Comparison of ENCODE assay signal across 8 cellular contexts in the genomic region with DNA sequence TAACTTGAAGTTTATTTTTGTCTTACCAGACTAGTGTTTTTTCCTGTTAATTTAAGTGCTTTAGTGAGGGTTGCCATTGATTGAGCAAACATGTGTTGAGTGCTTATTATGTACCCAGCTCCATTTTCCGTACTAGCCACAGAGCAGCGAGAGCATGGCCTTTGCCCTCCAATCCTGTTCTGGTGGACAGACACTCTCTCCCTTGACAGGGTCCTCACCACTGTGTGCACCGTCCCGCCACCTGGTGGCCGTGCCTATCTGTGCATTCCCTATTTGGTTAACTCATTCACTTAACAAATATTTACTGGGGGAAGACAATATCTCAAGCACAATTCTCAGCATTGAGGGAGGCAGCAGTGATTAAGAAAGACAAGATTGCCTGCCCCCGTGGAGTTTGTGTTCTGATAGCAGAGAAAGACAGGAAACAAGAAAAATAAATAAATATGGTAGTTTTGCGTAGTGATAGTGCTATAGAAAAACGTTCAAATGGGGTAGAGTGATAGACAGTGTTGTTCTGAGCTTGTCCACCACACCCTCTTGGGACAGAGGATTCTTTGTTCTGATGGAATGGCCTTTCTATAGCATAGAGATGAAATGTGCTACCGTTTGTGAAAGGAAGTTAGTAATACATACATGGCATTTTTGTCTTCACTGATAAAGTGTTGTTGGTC. TPM values are rescaled to one million over a fixed set of nuclear protein-coding genes. Genes with fewer than 3 reads are reported as not detected.
DNase-seq lines count a peak whose midpoint lies in the region; ATAC-seq and TF ChIP-seq lines count a peak whose summit lies in the region.

No MANE protein-coding gene starts in this region.

- H3K4me3 Mint-ChIP-seq in progenitor cell of endocrine pancreas (ENCODE audit: low read depth) = no peak overlapping the region

- ATAC-seq in HG03045 (IDR thresholded peaks at IDR 0.05; ENCODE audit: unreplicated experiment) (no peak), HG03378 (IDR thresholded peaks at IDR 0.05; ENCODE audit: unreplicated experiment) (no peak)

- peaks cover 24% of the 10 kb centered on the region for H3K4me1 Mint-ChIP-seq in progenitor cell of endocrine pancreas (ENCODE audit: low read depth)

- H3K9me3 Mint-ChIP-seq in progenitor cell of endocrine pancreas (ENCODE audit: low read depth) = no peaks in the 10 kb centered on the region

- H3K36me3 Mint-ChIP-seq in progenitor cell of endocrine pancreas (ENCODE audit: insufficient read depth) = no peaks in the 10 kb centered on the region

- H3K4me3 ChIP-seq in H7 (ENCODE audit: insufficient read depth, low read depth, low read length) = no peak overlapping the region
- no peak overlapping the region for H3K4me3 ChIP-seq in foreskin fibroblast (ENCODE audit: low read depth in 1 of 2, low read length in 2 of 2)

- DNase-seq in ELR (ENCODE audit: low read depth) (peak; percentile 80), H7 (peak; percentile 77), NCI-H460 (ENCODE audit: extremely low read depth, low read depth) (peak; percentile 90), activated T-cell treated with anti-CD3 and anti-CD28 coated beads for 4 hours (peak; percentile 28), foreskin fibroblast (peak in 1 of 2 donors; percentile 78), progenitor cell of endocrine pancreas (ENCODE audit: low spot score, unreplicated experiment) (peak; percentile 56)

- peak overlapping the region; percentile 38 for H3K27ac Mint-ChIP-seq in progenitor cell of endocrine pancreas

- no peaks in the 10 kb centered on the region for H3K36me3 ChIP-seq in H7 (replicated peaks; ENCODE audit: control insufficient read depth, insufficient read depth, low read length)

- TF ChIP-seq CTCF in foreskin fibroblast (IDR thresholded peaks at IDR 0.05; ENCODE audit: low read depth, low read length) = peak; percentile 83
- TF ChIP-seq CTCF in progenitor cell of endocrine pancreas (IDR thresholded peaks at IDR 0.05; ENCODE audit: unreplicated experiment) = peak; percentile 90

- no peaks in the 10 kb centered on the region for H3K27me3 ChIP-seq in H7 (ENCODE audit: control insufficient read depth, insufficient read depth, low read length)

- H3K27me3 Mint-ChIP-seq in progenitor cell of endocrine pancreas = peaks cover 5% of the 10 kb centered on the region

RNA-seq across cellular contexts. Expression of a gene that starts 13.0 kb away (rescaled TPM):
- total RNA-seq in H7 (2014; rRNA removed; shearing (Covaris generic)) = 0.78 and 0.80 TPM in 2 replicates
- total RNA-seq in NCI-H460 (2014; rRNA removed; shearing (Covaris generic)) = 108 and 123 TPM in 2 replicates
- polyA plus RNA-seq in NCI-H460 (2014; cell fraction: nucleus; rRNA removed) = 36.6 and 43.7 TPM in 2 replicates
- total RNA-seq in progenitor cell of endocrine pancreas = 0.07 and 0.38 TPM in 2 replicates

Comparison
In these comparisons a context has a peak if more than half of its experiments do, and no peak if none do; other contexts are left out.
1. RNA of a gene that starts 13.0 kb away (total RNA-seq): 108 to 123 TPM in NCI-H460; 0.78 to 0.80 TPM in H7 and 0.07 to 0.38 TPM in progenitor cell of endocrine pancreas; every median in the first group is over 10 times any median in the second.